In genomic region chr6:3221579-3221978, GRCh38 we compare ENCODE assay signal across 13 cellular contexts. TPM values are rescaled to one million over a fixed set of nuclear protein-coding genes. Genes with fewer than 3 reads are reported as not detected.
A peak's percentile ranks its signal among the peaks of the same experiment; 100 is the strongest.
DNase-seq lines count a peak whose midpoint lies in the region; ATAC-seq and TF ChIP-seq lines count a peak whose summit lies in the region.
"Had no signal": no experiment of that assay in that cellular context is flagged by ENCODE, and none has a peak within 500 bp of the region (broad histone marks: within the 10 kb centered on the region; RNA-seq: fewer than 3 reads in every experiment).

No MANE protein-coding gene starts in this region.

- TF ChIP-seq CTCF in activated CD8-positive, alpha-beta T cell treated with anti-CD3 and anti-CD28 coated beads for 36 hours (IDR thresholded peaks at IDR 0.05): no peak
- TF ChIP-seq CTCF in MM.1S (IDR thresholded peaks at IDR 0.05; ENCODE audit: low read length): no peak

- DNase-seq in activated CD8-positive, alpha-beta T cell treated with anti-CD3 and anti-CD28 coated beads, Interleukin-2, amount 10 ng/mL, durations not matched to agents 7 days and 5 days: no peak
- no peak for DNase-seq in activated CD8-positive, alpha-beta T cell treated with anti-CD3 and anti-CD28 coated beads for 36 hours
- DNase-seq in activated naive CD8-positive, alpha-beta T cell treated with anti-CD3 and anti-CD28 coated beads, Interleukin-2, amount 50 U/mL, for 24 hours: no peak
- no peak for DNase-seq in immature natural killer cell
- no peak for DNase-seq in stimulated activated effector memory CD8-positive, alpha-beta T cell treated with anti-CD3 and anti-CD28 coated beads, Interleukin-12 subunit alpha, Interleukin-12 subunit beta, amount 100 ng/mL, for 72 hours (ENCODE audit: low spot score in 2 of 2)
- no peak for DNase-seq in MM.1S
- DNase-seq in ACHN: no peak
- no peak for DNase-seq in DMS53 (lab: John Stamatoyannopoulos, UW)
- DNase-seq: AML-193; CD4-positive, CD25-positive, alpha-beta regulatory T cell had no signal

- H3K4me2 ChIP-seq in MM.1S (ENCODE audit: low read depth, low read length): no peak overlapping the region
- H3K4me2 ChIP-seq: BLaER1 treated with 17β-estradiol and CSF1 and Interleukin-3, amounts not matched to agents 10 nM and 100 nM had no signal

- no peaks in the 10 kb centered on the region for H3K9me2 ChIP-seq in MM.1S (replicated peaks; ENCODE audit: insufficient read depth, low read length)

- no peaks in the 10 kb centered on the region for H3K36me3 Mint-ChIP-seq in activated CD8-positive, alpha-beta T cell treated with anti-CD3 and anti-CD28 coated beads, Interleukin-2, amount 10 ng/mL, durations not matched to agents 7 days and 5 days (ENCODE audit: low read depth)
- no peaks in the 10 kb centered on the region for H3K36me3 Mint-ChIP-seq in activated CD8-positive, alpha-beta T cell treated with anti-CD3 and anti-CD28 coated beads for 36 hours (ENCODE audit: low read depth)
- H3K36me3 Mint-ChIP-seq in activated naive CD8-positive, alpha-beta T cell treated with anti-CD3 and anti-CD28 coated beads, Interleukin-2, amount 50 U/mL, for 24 hours (ENCODE audit: low read depth): no peaks in the 10 kb centered on the region
- H3K36me3 Mint-ChIP-seq in immature natural killer cell: no peaks in the 10 kb centered on the region
- H3K36me3 Mint-ChIP-seq in stimulated activated effector memory CD8-positive, alpha-beta T cell treated with anti-CD3 and anti-CD28 coated beads, Interleukin-12 subunit alpha, Interleukin-12 subunit beta, amount 100 ng/mL, for 72 hours: peaks cover 12% of the 10 kb centered on the region
- H3K36me3 Mint-ChIP-seq: CD4-positive, CD25-positive, alpha-beta regulatory T cell had no signal

- H3K27ac ChIP-seq in MM.1S (ENCODE audit: low read length): no peak overlapping the region
- H3K27ac ChIP-seq: 22Rv1; BLaER1 treated with 17β-estradiol and CSF1 and Interleukin-3, amounts not matched to agents 10 nM and 100 nM had no signal

- no peak overlapping the region for H2AFZ ChIP-seq in MM.1S (ENCODE audit: low read length)

- H3K27ac Mint-ChIP-seq in activated CD8-positive, alpha-beta T cell treated with anti-CD3 and anti-CD28 coated beads, Interleukin-2, amount 10 ng/mL, durations not matched to agents 7 days and 5 days: peak overlapping the region; percentile 53
- no peak overlapping the region for H3K27ac Mint-ChIP-seq in activated CD8-positive, alpha-beta T cell treated with anti-CD3 and anti-CD28 coated beads for 36 hours
- H3K27ac Mint-ChIP-seq in activated naive CD8-positive, alpha-beta T cell treated with anti-CD3 and anti-CD28 coated beads, Interleukin-2, amount 50 U/mL, for 24 hours: no peak overlapping the region
- H3K27ac Mint-ChIP-seq in immature natural killer cell: peak overlapping the region in 4 of 6 donors; percentile 34 to 66 (median 51)
- peak overlapping the region; percentile 91 for H3K27ac Mint-ChIP-seq in stimulated activated effector memory CD8-positive, alpha-beta T cell treated with anti-CD3 and anti-CD28 coated beads, Interleukin-12 subunit alpha, Interleukin-12 subunit beta, amount 100 ng/mL, for 72 hours
- H3K27ac Mint-ChIP-seq: CD4-positive, CD25-positive, alpha-beta regulatory T cell had no signal

- H3K9me3 ChIP-seq in MM.1S (replicated peaks; ENCODE audit: insufficient read depth, low read length): no peaks in the 10 kb centered on the region
- H3K9me3 ChIP-seq: BLaER1 treated with 17β-estradiol and CSF1 and Interleukin-3, amounts not matched to agents 10 nM and 100 nM had no signal

- H3K4me1 Mint-ChIP-seq in activated CD8-positive, alpha-beta T cell treated with anti-CD3 and anti-CD28 coated beads, Interleukin-2, amount 10 ng/mL, durations not matched to agents 7 days and 5 days (ENCODE audit: low read depth): peaks cover 2% of the 10 kb centered on the region
- H3K4me1 Mint-ChIP-seq in activated CD8-positive, alpha-beta T cell treated with anti-CD3 and anti-CD28 coated beads for 36 hours (ENCODE audit: low read depth): peaks cover 2% of the 10 kb centered on the region
- H3K4me1 Mint-ChIP-seq in activated naive CD8-positive, alpha-beta T cell treated with anti-CD3 and anti-CD28 coated beads, Interleukin-2, amount 50 U/mL, for 24 hours: peaks cover 1% of the 10 kb centered on the region
- H3K4me1 Mint-ChIP-seq in immature natural killer cell: peaks cover 0 to 5% of the 10 kb centered on the region in 2 donors
- peaks cover 2% of the 10 kb centered on the region for H3K4me1 Mint-ChIP-seq in stimulated activated effector memory CD8-positive, alpha-beta T cell treated with anti-CD3 and anti-CD28 coated beads, Interleukin-12 subunit alpha, Interleukin-12 subunit beta, amount 100 ng/mL, for 72 hours

- in situ Hi-C loops in ACHN (cut with HindIII; ENCODE audit: low pct_ligation_motif_present, low pct_unique_long_range_greater_than_20kb, low sequenced_read_pairs): no loop called here

- H3K4me1 ChIP-seq in MM.1S (ENCODE audit: low read length): peaks cover 25% of the 10 kb centered on the region

- H3K27me3 Mint-ChIP-seq in activated CD8-positive, alpha-beta T cell treated with anti-CD3 and anti-CD28 coated beads, Interleukin-2, amount 10 ng/mL, durations not matched to agents 7 days and 5 days (ENCODE audit: low read depth): peaks cover 47% of the 10 kb centered on the region
- H3K27me3 Mint-ChIP-seq in activated CD8-positive, alpha-beta T cell treated with anti-CD3 and anti-CD28 coated beads for 36 hours: peaks cover 42% of the 10 kb centered on the region
- H3K27me3 Mint-ChIP-seq in activated naive CD8-positive, alpha-beta T cell treated with anti-CD3 and anti-CD28 coated beads, Interleukin-2, amount 50 U/mL, for 24 hours: peaks cover 60% of the 10 kb centered on the region
- peaks cover 16 to 33% (median 23%) of the 10 kb centered on the region in 3 donors for H3K27me3 Mint-ChIP-seq in immature natural killer cell (ENCODE audit: low read depth in 3 of 3)

- ATAC-seq in activated CD8-positive, alpha-beta T cell treated with anti-CD3 and anti-CD28 coated beads, Interleukin-2, amount 10 ng/mL, durations not matched to agents 7 days and 5 days: no peak
- no peak for ATAC-seq in activated CD8-positive, alpha-beta T cell treated with anti-CD3 and anti-CD28 coated beads for 36 hours
- ATAC-seq in activated naive CD8-positive, alpha-beta T cell treated with anti-CD3 and anti-CD28 coated beads, Interleukin-2, amount 50 U/mL, for 24 hours: peak; percentile 40
- peak; percentile 66 for ATAC-seq in stimulated activated effector memory CD8-positive, alpha-beta T cell treated with anti-CD3 and anti-CD28 coated beads, Interleukin-12 subunit alpha, Interleukin-12 subunit beta, amount 100 ng/mL, for 72 hours
- ATAC-seq: HCT116 had no signal

- intact Hi-C loops in activated CD8-positive, alpha-beta T cell treated with anti-CD3 and anti-CD28 coated beads for 36 hours (cut with micrococcal nuclease): no loop called here

- H3K4me3 ChIP-seq in MM.1S (ENCODE audit: low read length): no peak overlapping the region
- H3K4me3 ChIP-seq: BLaER1 treated with 17β-estradiol and CSF1 and Interleukin-3, amounts not matched to agents 10 nM and 100 nM had no signal

- H3K9ac ChIP-seq in MM.1S (ENCODE audit: low read length): no peak overlapping the region
- H3K9ac ChIP-seq: BLaER1 treated with 17β-estradiol and CSF1 and Interleukin-3, amounts not matched to agents 10 nM and 100 nM had no signal

- peaks cover 10% of the 10 kb centered on the region; the same call in 1 of the 2 replicates for H3F3A ChIP-seq in MM.1S (ENCODE audit: insufficient read depth, low read length)

- no peak overlapping the region for H3K4me3 Mint-ChIP-seq in activated CD8-positive, alpha-beta T cell treated with anti-CD3 and anti-CD28 coated beads, Interleukin-2, amount 10 ng/mL, durations not matched to agents 7 days and 5 days
- H3K4me3 Mint-ChIP-seq in activated CD8-positive, alpha-beta T cell treated with anti-CD3 and anti-CD28 coated beads for 36 hours: no peak overlapping the region
- H3K4me3 Mint-ChIP-seq in activated naive CD8-positive, alpha-beta T cell treated with anti-CD3 and anti-CD28 coated beads, Interleukin-2, amount 50 U/mL, for 24 hours: no peak overlapping the region
- H3K4me3 Mint-ChIP-seq in immature natural killer cell: no peak overlapping the region
- no peak overlapping the region for H3K4me3 Mint-ChIP-seq in stimulated activated effector memory CD8-positive, alpha-beta T cell treated with anti-CD3 and anti-CD28 coated beads, Interleukin-12 subunit alpha, Interleukin-12 subunit beta, amount 100 ng/mL, for 72 hours
- H3K4me3 Mint-ChIP-seq: CD4-positive, CD25-positive, alpha-beta regulatory T cell had no signal

- CTCF ChIA-PET in activated CD8-positive, alpha-beta T cell treated with anti-CD3 and anti-CD28 coated beads, Interleukin-2, amount 10 ng/mL, durations not matched to agents 7 days and 5 days (lab: Charles Lee): no interaction called here
- CTCF ChIA-PET in activated CD8-positive, alpha-beta T cell treated with anti-CD3 and anti-CD28 coated beads for 36 hours (lab: Charles Lee): interaction anchor here (1.2 kb wide), 1 partner anchor 30 kb away, joined by 4 read pairs; no protein-coding TSS in a partner anchor

- no peaks in the 10 kb centered on the region for H3K9me3 Mint-ChIP-seq in activated CD8-positive, alpha-beta T cell treated with anti-CD3 and anti-CD28 coated beads, Interleukin-2, amount 10 ng/mL, durations not matched to agents 7 days and 5 days (ENCODE audit: insufficient read depth)
- H3K9me3 Mint-ChIP-seq in activated CD8-positive, alpha-beta T cell treated with anti-CD3 and anti-CD28 coated beads for 36 hours: no peaks in the 10 kb centered on the region
- no peaks in the 10 kb centered on the region for H3K9me3 Mint-ChIP-seq in activated naive CD8-positive, alpha-beta T cell treated with anti-CD3 and anti-CD28 coated beads, Interleukin-2, amount 50 U/mL, for 24 hours
- peaks cover 0 to 5% (median under 1%) of the 10 kb centered on the region in 6 donors for H3K9me3 Mint-ChIP-seq in immature natural killer cell
- H3K9me3 Mint-ChIP-seq in stimulated activated effector memory CD8-positive, alpha-beta T cell treated with anti-CD3 and anti-CD28 coated beads, Interleukin-12 subunit alpha, Interleukin-12 subunit beta, amount 100 ng/mL, for 72 hours: peaks cover 6% of the 10 kb centered on the region

- POLR2A ChIA-PET in activated CD8-positive, alpha-beta T cell treated with anti-CD3 and anti-CD28 coated beads, Interleukin-2, amount 10 ng/mL, durations not matched to agents 7 days and 5 days (lab: Charles Lee): no interaction called here
- POLR2A ChIA-PET in activated CD8-positive, alpha-beta T cell treated with anti-CD3 and anti-CD28 coated beads for 36 hours (lab: Charles Lee): no interaction called here

- H3K36me3 ChIP-seq in MM.1S (replicated peaks; ENCODE audit: insufficient read depth, low read length): no peaks in the 10 kb centered on the region
- H3K36me3 ChIP-seq: BLaER1 treated with 17β-estradiol and CSF1 and Interleukin-3, amounts not matched to agents 10 nM and 100 nM had no signal

- no peaks in the 10 kb centered on the region for H4K20me1 ChIP-seq in MM.1S (ENCODE audit: insufficient read depth, low read length)

- H3K27me3 ChIP-seq in MM.1S (replicated peaks; ENCODE audit: insufficient read depth, low read length): no peaks in the 10 kb centered on the region

- H3K79me2 ChIP-seq in MM.1S (ENCODE audit: low read length): no peaks in the 10 kb centered on the region

RNA-seq across cellular contexts. Expression of gene TUBB2B, which starts 5.9 kb away (rescaled TPM):
- not detected for total RNA-seq in activated CD8-positive, alpha-beta T cell treated with anti-CD3 and anti-CD28 coated beads, Interleukin-2, amount 10 ng/mL, durations not matched to agents 7 days and 5 days
- total RNA-seq in activated CD8-positive, alpha-beta T cell treated with anti-CD3 and anti-CD28 coated beads for 36 hours: under 1 TPM; 0.41 to 0.67 TPM
- under 1 TPM in 1 of 3 donors, not detected in 2; 0.11 TPM for polyA plus RNA-seq in immature natural killer cell

RNA-seq across cellular contexts. Expression of gene PSMG4, which starts 37.2 kb away (rescaled TPM):
- 10 to 100 TPM; 35.3 to 35.5 TPM for total RNA-seq in activated CD8-positive, alpha-beta T cell treated with anti-CD3 and anti-CD28 coated beads, Interleukin-2, amount 10 ng/mL, durations not matched to agents 7 days and 5 days
- total RNA-seq in activated CD8-positive, alpha-beta T cell treated with anti-CD3 and anti-CD28 coated beads for 36 hours: 10 to 100 TPM; 50.2 to 53.9 TPM
- polyA plus RNA-seq in immature natural killer cell: 10 to 100 TPM; 28.6 to 45.7 (median 29.6) TPM

Comparison
In these comparisons a context has a peak if more than half of its experiments do, and no peak if none do; other contexts are left out.
1. H3K27ac Mint-ChIP-seq: peak in activated CD8-positive, alpha-beta T cell treated with anti-CD3 and anti-CD28 coated beads, Interleukin-2, amount 10 ng/mL, durations not matched to agents 7 days and 5 days (single experiment), immature natural killer cell (4 of 6) and stimulated activated effector memory CD8-positive, alpha-beta T cell treated with anti-CD3 and anti-CD28 coated beads, Interleukin-12 subunit alpha, Interleukin-12 subunit beta, amount 100 ng/mL, for 72 hours (single experiment); none in activated CD8-positive, alpha-beta T cell treated with anti-CD3 and anti-CD28 coated beads for 36 hours (single experiment) and activated naive CD8-positive, alpha-beta T cell treated with anti-CD3 and anti-CD28 coated beads, Interleukin-2, amount 50 U/mL, for 24 hours (single experiment).
2. ATAC-seq: peak in activated naive CD8-positive, alpha-beta T cell treated with anti-CD3 and anti-CD28 coated beads, Interleukin-2, amount 50 U/mL, for 24 hours (single experiment) and stimulated activated effector memory CD8-positive, alpha-beta T cell treated with anti-CD3 and anti-CD28 coated beads, Interleukin-12 subunit alpha, Interleukin-12 subunit beta, amount 100 ng/mL, for 72 hours (single experiment); none in activated CD8-positive, alpha-beta T cell treated with anti-CD3 and anti-CD28 coated beads, Interleukin-2, amount 10 ng/mL, durations not matched to agents 7 days and 5 days (single experiment) and activated CD8-positive, alpha-beta T cell treated with anti-CD3 and anti-CD28 coated beads for 36 hours (single experiment).